In the genomic region with DNA sequence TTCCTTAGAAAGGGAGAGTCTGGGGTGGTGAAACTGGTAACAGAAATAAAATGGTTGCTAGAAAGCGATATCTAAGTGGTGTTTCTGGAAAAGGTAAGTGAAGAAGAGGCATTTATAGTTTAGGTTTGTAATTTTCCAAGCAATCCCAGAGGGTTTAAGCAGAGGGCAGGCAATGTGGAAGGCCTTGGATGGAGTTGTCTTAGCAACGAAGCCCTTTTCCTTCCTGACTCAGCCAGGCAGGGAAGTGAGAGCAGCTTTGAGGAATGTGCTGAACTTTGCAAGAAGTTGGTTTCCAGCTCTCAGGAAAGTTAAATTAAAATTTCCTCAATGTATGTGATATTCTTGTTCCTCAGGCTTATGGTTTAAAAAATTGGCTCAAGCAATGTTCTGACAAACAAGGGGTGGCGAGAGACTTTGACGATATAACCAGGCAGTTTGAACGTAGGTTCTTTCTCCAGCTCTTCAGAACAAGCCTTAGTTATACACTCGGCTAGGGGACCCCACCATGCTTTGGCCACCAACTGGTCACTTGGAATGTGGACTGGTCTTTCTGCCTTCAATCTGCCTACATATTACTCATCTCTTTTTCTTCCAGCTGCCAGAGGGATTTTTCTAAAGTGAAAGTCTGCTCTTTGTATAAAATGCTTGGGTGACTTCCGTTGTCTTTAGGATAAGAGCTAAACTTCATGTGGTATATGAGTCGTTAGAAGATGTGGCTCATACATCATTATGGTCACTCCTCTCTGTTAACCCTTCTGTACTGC, we compare ENCODE assay signal across 13 cellular contexts.
DNase-seq lines count a peak whose midpoint lies in the region; ATAC-seq and TF ChIP-seq lines count a peak whose summit lies in the region.
"Had no signal": no experiment of that assay in that cellular context is flagged by ENCODE, and none has a peak within 500 bp of the region (broad histone marks: within the 10 kb centered on the region; RNA-seq: fewer than 3 reads in every experiment).

No MANE protein-coding gene starts in this region.

- DNase-seq in GM04504 (ENCODE audit: low read depth): peak; percentile 41
- peak; percentile 61 for DNase-seq in amniotic stem cell (lab: John Stamatoyannopoulos, UW)
- DNase-seq in heart left ventricle: peak in 3 of 5 donors; percentile 31 to 46 (median 33)
- DNase-seq in renal cortical epithelial cell (ENCODE audit: low read depth): peak; percentile 72
- DNase-seq in G401 (ENCODE audit: low spot score): no peak
- no peak for DNase-seq in suprapubic skin (ENCODE audit: low spot score in 2 of 2)
- DNase-seq in Ammon's horn (ENCODE audit: low spot score): no peak
- DNase-seq in putamen (ENCODE audit: low spot score): no peak
- DNase-seq: activated CD4-positive, CD25-positive, alpha-beta regulatory T cell; GDM1; kidney; NCI-H524; stimulated activated CD4-positive, alpha-beta T cell treated with anti-CD3 and anti-CD28 coated beads, Interleukin-2, amount 100 ng/mL, for 48 hours had no signal

- peak overlapping the region in 1 of 12 donors; percentile 11 for H3K4me3 ChIP-seq in heart left ventricle
- H3K4me3 ChIP-seq in suprapubic skin: no peak overlapping the region

- no peaks in the 10 kb centered on the region for H3K9me3 ChIP-seq in heart left ventricle
- H3K9me3 ChIP-seq in suprapubic skin: no peaks in the 10 kb centered on the region

- TF ChIP-seq CTCF in heart left ventricle (IDR thresholded peaks at IDR 0.05) (no peak), suprapubic skin (IDR thresholded peaks at IDR 0.05) (no peak)

- WGBS in heart left ventricle, 4 donors: 39 to 49% (median 44%) methylated on average over 8 of the region's 8 CpGs
- 68% methylated on average over 8 of the region's 8 CpGs for WGBS in suprapubic skin

- H3K4me1 ChIP-seq in heart left ventricle: peaks cover 0 to 13% (median 4%) of the 10 kb centered on the region in 12 donors
- peaks cover 3% of the 10 kb centered on the region for H3K4me1 ChIP-seq in suprapubic skin

- peak; percentile 51 to 98 (median 90) for ATAC-seq in heart left ventricle

- intact Hi-C loops in heart left ventricle (cut with DNase I): no loop called here

- H3K27me3 ChIP-seq in heart left ventricle: no peaks in the 10 kb centered on the region
- no peaks in the 10 kb centered on the region for H3K27me3 ChIP-seq in suprapubic skin

- in situ Hi-C loops in G401 (cut with HindIII; ENCODE audit: low sequenced_read_pairs): no loop called here

- H3K27ac ChIP-seq in heart left ventricle (peak overlapping the region in 11 of 12 donors; percentile 31 to 77 (median 65)), suprapubic skin (no peak overlapping the region)

- no peak for TF ChIP-seq POLR2A in heart left ventricle (IDR thresholded peaks at IDR 0.05)
- TF ChIP-seq POLR2A in suprapubic skin (IDR thresholded peaks at IDR 0.05): no peak

- no peaks in the 10 kb centered on the region for H3K36me3 ChIP-seq in heart left ventricle
- H3K36me3 ChIP-seq in suprapubic skin: no peaks in the 10 kb centered on the region

- no peak for TF ChIP-seq EP300 in suprapubic skin (IDR thresholded peaks at IDR 0.05)

Comparison
In these comparisons a context has a peak if more than half of its experiments do, and no peak if none do; other contexts are left out.
1. DNase-seq: peak in GM04504 (single experiment), amniotic stem cell (single experiment), heart left ventricle (3 of 5) and renal cortical epithelial cell (single experiment); none in G401 (single experiment), suprapubic skin (0 of 2), Ammon's horn (single experiment) and putamen (single experiment).